Comparison of ENCODE assay signal across 1 cellular context in the genomic region with DNA sequence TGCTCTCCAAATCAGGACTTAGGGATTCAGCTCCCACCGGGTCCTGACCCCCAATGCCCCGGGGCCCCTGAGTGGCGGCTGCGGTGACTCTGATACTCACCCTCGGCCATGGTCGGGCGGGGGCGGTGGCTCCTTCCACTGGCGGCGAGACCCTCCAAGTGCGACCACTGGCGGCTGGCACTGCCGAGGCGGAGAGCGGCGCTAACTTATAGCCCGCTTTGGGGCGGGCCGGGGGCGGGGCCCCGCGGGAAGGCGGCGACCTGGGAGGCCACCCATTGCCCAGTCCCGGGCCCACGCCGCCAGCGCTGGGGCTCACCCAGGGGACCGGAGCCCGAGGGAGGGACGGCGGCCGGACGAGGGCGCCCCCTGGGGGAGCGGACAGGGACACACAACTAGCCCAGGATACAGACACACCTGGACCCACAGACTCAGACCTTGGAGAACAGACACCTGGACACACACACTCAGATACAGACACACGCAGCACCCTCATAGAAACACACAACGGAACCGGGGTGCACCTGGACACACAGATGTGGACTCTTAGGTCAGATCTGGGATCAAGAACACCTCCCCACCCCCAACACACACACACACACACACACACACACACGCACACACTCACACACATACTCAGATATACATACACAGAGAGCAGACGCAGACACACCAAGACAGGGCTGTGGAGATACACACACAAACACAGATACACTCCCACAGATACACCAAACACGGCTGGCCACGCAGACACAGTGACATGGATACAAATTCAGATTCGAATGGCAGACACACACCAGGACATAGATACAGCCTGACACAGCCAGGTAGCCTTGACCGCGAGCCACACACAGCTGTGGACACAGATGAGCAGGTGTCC.
TF ChIP-seq lines count a peak whose summit lies in the region.

TGM2 (minus strand) TSS at position 182 of the 877 bp plus-strand sequence; CDS start at position 110, 72 bp downstream.

TF ChIP-seq in K562, 482 proteins besides CTCF, POLR2A, EP300 and RAD21 (continued from another document and continues in another):
- TF ChIP-seq MBD1 (CRISPR knock-in tag; IDR thresholded peaks at IDR 0.05) = no peak
- TF ChIP-seq HMG20A (CRISPR knock-in tag; conservative IDR thresholded peaks at IDR 0.05) = no peak
- no peak for TF ChIP-seq UBTF (IDR thresholded peaks at IDR 0.05; ENCODE audit: borderline replicate concordance in 1 of 2, low read depth in 2 of 2, low read length in 2 of 2)
- TF ChIP-seq, protein P1, sequence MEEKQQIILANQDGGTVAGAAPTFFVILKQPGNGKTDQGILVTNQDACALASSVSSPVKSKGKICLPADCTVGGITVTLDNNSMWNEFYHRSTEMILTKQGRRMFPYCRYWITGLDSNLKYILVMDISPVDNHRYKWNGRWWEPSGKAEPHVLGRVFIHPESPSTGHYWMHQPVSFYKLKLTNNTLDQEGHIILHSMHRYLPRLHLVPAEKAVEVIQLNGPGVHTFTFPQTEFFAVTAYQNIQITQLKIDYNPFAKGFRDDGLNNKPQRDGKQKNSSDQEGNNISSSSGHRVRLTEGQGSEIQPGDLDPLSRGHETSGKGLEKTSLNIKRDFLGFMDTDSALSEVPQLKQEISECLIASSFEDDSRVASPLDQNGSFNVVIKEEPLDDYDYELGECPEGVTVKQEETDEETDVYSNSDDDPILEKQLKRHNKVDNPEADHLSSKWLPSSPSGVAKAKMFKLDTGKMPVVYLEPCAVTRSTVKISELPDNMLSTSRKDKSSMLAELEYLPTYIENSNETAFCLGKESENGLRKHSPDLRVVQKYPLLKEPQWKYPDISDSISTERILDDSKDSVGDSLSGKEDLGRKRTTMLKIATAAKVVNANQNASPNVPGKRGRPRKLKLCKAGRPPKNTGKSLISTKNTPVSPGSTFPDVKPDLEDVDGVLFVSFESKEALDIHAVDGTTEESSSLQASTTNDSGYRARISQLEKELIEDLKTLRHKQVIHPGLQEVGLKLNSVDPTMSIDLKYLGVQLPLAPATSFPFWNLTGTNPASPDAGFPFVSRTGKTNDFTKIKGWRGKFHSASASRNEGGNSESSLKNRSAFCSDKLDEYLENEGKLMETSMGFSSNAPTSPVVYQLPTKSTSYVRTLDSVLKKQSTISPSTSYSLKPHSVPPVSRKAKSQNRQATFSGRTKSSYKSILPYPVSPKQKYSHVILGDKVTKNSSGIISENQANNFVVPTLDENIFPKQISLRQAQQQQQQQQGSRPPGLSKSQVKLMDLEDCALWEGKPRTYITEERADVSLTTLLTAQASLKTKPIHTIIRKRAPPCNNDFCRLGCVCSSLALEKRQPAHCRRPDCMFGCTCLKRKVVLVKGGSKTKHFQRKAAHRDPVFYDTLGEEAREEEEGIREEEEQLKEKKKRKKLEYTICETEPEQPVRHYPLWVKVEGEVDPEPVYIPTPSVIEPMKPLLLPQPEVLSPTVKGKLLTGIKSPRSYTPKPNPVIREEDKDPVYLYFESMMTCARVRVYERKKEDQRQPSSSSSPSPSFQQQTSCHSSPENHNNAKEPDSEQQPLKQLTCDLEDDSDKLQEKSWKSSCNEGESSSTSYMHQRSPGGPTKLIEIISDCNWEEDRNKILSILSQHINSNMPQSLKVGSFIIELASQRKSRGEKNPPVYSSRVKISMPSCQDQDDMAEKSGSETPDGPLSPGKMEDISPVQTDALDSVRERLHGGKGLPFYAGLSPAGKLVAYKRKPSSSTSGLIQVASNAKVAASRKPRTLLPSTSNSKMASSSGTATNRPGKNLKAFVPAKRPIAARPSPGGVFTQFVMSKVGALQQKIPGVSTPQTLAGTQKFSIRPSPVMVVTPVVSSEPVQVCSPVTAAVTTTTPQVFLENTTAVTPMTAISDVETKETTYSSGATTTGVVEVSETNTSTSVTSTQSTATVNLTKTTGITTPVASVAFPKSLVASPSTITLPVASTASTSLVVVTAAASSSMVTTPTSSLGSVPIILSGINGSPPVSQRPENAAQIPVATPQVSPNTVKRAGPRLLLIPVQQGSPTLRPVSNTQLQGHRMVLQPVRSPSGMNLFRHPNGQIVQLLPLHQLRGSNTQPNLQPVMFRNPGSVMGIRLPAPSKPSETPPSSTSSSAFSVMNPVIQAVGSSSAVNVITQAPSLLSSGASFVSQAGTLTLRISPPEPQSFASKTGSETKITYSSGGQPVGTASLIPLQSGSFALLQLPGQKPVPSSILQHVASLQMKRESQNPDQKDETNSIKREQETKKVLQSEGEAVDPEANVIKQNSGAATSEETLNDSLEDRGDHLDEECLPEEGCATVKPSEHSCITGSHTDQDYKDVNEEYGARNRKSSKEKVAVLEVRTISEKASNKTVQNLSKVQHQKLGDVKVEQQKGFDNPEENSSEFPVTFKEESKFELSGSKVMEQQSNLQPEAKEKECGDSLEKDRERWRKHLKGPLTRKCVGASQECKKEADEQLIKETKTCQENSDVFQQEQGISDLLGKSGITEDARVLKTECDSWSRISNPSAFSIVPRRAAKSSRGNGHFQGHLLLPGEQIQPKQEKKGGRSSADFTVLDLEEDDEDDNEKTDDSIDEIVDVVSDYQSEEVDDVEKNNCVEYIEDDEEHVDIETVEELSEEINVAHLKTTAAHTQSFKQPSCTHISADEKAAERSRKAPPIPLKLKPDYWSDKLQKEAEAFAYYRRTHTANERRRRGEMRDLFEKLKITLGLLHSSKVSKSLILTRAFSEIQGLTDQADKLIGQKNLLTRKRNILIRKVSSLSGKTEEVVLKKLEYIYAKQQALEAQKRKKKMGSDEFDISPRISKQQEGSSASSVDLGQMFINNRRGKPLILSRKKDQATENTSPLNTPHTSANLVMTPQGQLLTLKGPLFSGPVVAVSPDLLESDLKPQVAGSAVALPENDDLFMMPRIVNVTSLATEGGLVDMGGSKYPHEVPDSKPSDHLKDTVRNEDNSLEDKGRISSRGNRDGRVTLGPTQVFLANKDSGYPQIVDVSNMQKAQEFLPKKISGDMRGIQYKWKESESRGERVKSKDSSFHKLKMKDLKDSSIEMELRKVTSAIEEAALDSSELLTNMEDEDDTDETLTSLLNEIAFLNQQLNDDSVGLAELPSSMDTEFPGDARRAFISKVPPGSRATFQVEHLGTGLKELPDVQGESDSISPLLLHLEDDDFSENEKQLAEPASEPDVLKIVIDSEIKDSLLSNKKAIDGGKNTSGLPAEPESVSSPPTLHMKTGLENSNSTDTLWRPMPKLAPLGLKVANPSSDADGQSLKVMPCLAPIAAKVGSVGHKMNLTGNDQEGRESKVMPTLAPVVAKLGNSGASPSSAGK (IDR thresholded peaks at IDR 0.05) = no peak
- TF ChIP-seq RFX1 (IDR thresholded peaks at IDR 0.05) = no peak
- TF ChIP-seq, protein P2, sequence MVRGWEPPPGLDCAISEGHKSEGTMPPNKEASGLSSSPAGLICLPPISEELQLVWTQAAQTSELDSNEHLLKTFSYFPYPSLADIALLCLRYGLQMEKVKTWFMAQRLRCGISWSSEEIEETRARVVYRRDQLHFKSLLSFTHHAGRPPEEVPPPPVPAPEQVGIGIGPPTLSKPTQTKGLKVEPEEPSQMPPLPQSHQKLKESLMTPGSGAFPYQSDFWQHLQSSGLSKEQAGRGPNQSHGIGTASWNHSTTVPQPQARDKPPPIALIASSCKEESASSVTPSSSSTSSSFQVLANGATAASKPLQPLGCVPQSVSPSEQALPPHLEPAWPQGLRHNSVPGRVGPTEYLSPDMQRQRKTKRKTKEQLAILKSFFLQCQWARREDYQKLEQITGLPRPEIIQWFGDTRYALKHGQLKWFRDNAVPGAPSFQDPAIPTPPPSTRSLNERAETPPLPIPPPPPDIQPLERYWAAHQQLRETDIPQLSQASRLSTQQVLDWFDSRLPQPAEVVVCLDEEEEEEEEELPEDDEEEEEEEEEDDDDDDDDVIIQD (CRISPR knock-in tag; IDR thresholded peaks at IDR 0.05) = no peak
- TF ChIP-seq ZFP36 (IDR thresholded peaks at IDR 0.05; ENCODE audit: low read depth, low read length, partially characterized antibody) = no peak
- TF ChIP-seq ELF2 (CRISPR knock-in tag; IDR thresholded peaks at IDR 0.05) = no peak
- TF ChIP-seq MTA2 (IDR thresholded peaks at IDR 0.05; ENCODE audit: low read depth) = peak; percentile 51; the same call in 1 of the 2 replicates
- no peak for TF ChIP-seq SIX5 (IDR thresholded peaks at IDR 0.05; ENCODE audit: borderline replicate concordance in 1 of 2, insufficient read depth in 1 of 2, low read depth in 1 of 2, low read length in 2 of 2)
- TF ChIP-seq ZNF316 (IDR thresholded peaks at IDR 0.05) = no peak
- no peak for TF ChIP-seq ZNF436 (CRISPR knock-in tag; IDR thresholded peaks at IDR 0.05)
- TF ChIP-seq ZNF408 (CRISPR knock-in tag; IDR thresholded peaks at IDR 0.05; ENCODE audit: low read depth) = no peak
- 0 out of 2 replicates have a peak, but pooled peaks have one; percentile 28 for TF ChIP-seq PREB (CRISPR knock-in tag; IDR thresholded peaks at IDR 0.05)
- no peak for TF ChIP-seq MLX (CRISPR knock-in tag; conservative IDR thresholded peaks at IDR 0.05)
- no peak for TF ChIP-seq HOXB6 (CRISPR knock-in tag; IDR thresholded peaks at IDR 0.05; ENCODE audit: borderline replicate concordance)
- TF ChIP-seq RCOR1 (IDR thresholded peaks at IDR 0.05; ENCODE audit: borderline replicate concordance in 1 of 2, low read depth in 2 of 2, low read length in 2 of 2) = peak in 1 of 2 experiments; percentile 49; a peak in 2 of 4 replicates
- TF ChIP-seq ZNF134 (CRISPR knock-in tag; conservative IDR thresholded peaks at IDR 0.05) = no peak
- no peak for TF ChIP-seq HNRNPUL1 (IDR thresholded peaks at IDR 0.05; ENCODE audit: low read length)
- TF ChIP-seq EHMT2 (IDR thresholded peaks at IDR 0.05) = peak; percentile 72; the same call in 1 of the 2 replicates
- TF ChIP-seq SMC3 (conservative IDR thresholded peaks at IDR 0.05; ENCODE audit: insufficient read depth, low read depth, low read length) = peak; percentile 87
- 0 out of 2 replicates have a peak, but pooled peaks have one; percentile 4 for TF ChIP-seq ZNF583 (CRISPR knock-in tag; IDR thresholded peaks at IDR 0.05)
- no peak for TF ChIP-seq POLR3G (IDR thresholded peaks at IDR 0.05; ENCODE audit: extremely low read depth, insufficient read length, insufficient replicate concordance)
- no peak for TF ChIP-seq ELF1 (tag; IDR thresholded peaks at IDR 0.05)
- TF ChIP-seq CREB3 (tag; conservative IDR thresholded peaks at IDR 0.05; ENCODE audit: low read depth) = no peak
- TF ChIP-seq BRCA1 (IDR thresholded peaks at IDR 0.05) = no peak
- no peak for TF ChIP-seq BRCA1 (CRISPR knock-in tag; IDR thresholded peaks at IDR 0.05)
- TF ChIP-seq ZNF184 (CRISPR knock-in tag; IDR thresholded peaks at IDR 0.05) = no peak
- TF ChIP-seq, protein P3, sequence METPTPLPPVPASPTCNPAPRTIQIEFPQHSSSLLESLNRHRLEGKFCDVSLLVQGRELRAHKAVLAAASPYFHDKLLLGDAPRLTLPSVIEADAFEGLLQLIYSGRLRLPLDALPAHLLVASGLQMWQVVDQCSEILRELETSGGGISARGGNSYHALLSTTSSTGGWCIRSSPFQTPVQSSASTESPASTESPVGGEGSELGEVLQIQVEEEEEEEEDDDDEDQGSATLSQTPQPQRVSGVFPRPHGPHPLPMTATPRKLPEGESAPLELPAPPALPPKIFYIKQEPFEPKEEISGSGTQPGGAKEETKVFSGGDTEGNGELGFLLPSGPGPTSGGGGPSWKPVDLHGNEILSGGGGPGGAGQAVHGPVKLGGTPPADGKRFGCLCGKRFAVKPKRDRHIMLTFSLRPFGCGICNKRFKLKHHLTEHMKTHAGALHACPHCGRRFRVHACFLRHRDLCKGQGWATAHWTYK (CRISPR knock-in tag; IDR thresholded peaks at IDR 0.05) = no peak
- TF ChIP-seq PHTF2 (CRISPR knock-in tag; IDR thresholded peaks at IDR 0.05) = no peak
- no peak for TF ChIP-seq ZFP1 (CRISPR knock-in tag; IDR thresholded peaks at IDR 0.05)
